In genomic region chr18:26226229-26227050, GRCh38 we compare ENCODE assay signal across 1 cellular context.
TF ChIP-seq lines count a peak whose summit lies in the region.

Gene TAF4B (plus strand): TSS chr18:26226445. CDS start chr18:26226934, 489 bp downstream.

TF ChIP-seq in HEK293, 187 proteins besides CTCF, POLR2A, EP300 and RAD21 (continued from another document and continues in another):
- TF ChIP-seq ZBTB11 (tag by site-specific recombination; conservative IDR thresholded peaks at IDR 0.05; ENCODE audit: low read depth), result no peak
- no peak for TF ChIP-seq ZNF266 (tag by site-specific recombination; IDR thresholded peaks at IDR 0.05; ENCODE audit: low read depth)
- no peak for TF ChIP-seq ZNF175 (tag by site-specific recombination; IDR thresholded peaks at IDR 0.05)
- TF ChIP-seq ZNF777 (tag by site-specific recombination; IDR thresholded peaks at IDR 0.05; ENCODE audit: borderline replicate concordance), result no peak
- no peak for TF ChIP-seq ZNF704 (tag by site-specific recombination; IDR thresholded peaks at IDR 0.05)
- TF ChIP-seq ZNF302 (tag by site-specific recombination; IDR thresholded peaks at IDR 0.05; ENCODE audit: low read depth), result no peak
- TF ChIP-seq BCL6B (tag by site-specific recombination; IDR thresholded peaks at IDR 0.05), result no peak
- TF ChIP-seq ZBTB7A (tag by site-specific recombination; IDR thresholded peaks at IDR 0.05; ENCODE audit: low read depth), result no peak
- TF ChIP-seq ZNF132 (tag by site-specific recombination; IDR thresholded peaks at IDR 0.05; ENCODE audit: borderline replicate concordance), result no peak
- TF ChIP-seq ZNF239 (tag by site-specific recombination; IDR thresholded peaks at IDR 0.05), result no peak
- no peak for TF ChIP-seq ZSCAN16 (tag by site-specific recombination; IDR thresholded peaks at IDR 0.05)
- peak; percentile 79 for TF ChIP-seq ZFHX2 (tag by site-specific recombination; conservative IDR thresholded peaks at IDR 0.05)
- TF ChIP-seq ZFP3 (tag by site-specific recombination; IDR thresholded peaks at IDR 0.05; ENCODE audit: low read depth), result no peak
- peak; percentile 56; the same call in 1 of the 2 replicates for TF ChIP-seq EGR2 (tag by site-specific recombination; IDR thresholded peaks at IDR 0.05; ENCODE audit: low read depth)
- peak; percentile 90 for TF ChIP-seq ZNF629 (tag by site-specific recombination; IDR thresholded peaks at IDR 0.05)
- no peak for TF ChIP-seq MZF1 (tag by site-specific recombination; IDR thresholded peaks at IDR 0.05; ENCODE audit: borderline replicate concordance)
- no peak for TF ChIP-seq TRIM28 (IDR thresholded peaks at IDR 0.05; ENCODE audit: borderline replicate concordance, low read length)
- no peak; the same call in none of the 2 replicates for TF ChIP-seq ZEB2 (tag by site-specific recombination; IDR thresholded peaks at IDR 0.05)
- TF ChIP-seq HOXD13 (CRISPR knock-in tag; IDR thresholded peaks at IDR 0.05; ENCODE audit: borderline replicate concordance), result no peak
- TF ChIP-seq ELK4 (IDR thresholded peaks at IDR 0.05; ENCODE audit: borderline replicate concordance, low read depth, low read length), result no peak
- TF ChIP-seq GLI4 (tag by site-specific recombination; IDR thresholded peaks at IDR 0.05), result no peak; the same call in 1 of the 2 replicates
- TF ChIP-seq KLF1 (tag by site-specific recombination; IDR thresholded peaks at IDR 0.05), result no peak; the same call in 1 of the 2 replicates
- TF ChIP-seq ZNF791 (tag by site-specific recombination; IDR thresholded peaks at IDR 0.05), result no peak
- TF ChIP-seq ZNF677 (tag by site-specific recombination; IDR thresholded peaks at IDR 0.05), result no peak
- no peak for TF ChIP-seq ZBTB44 (tag by site-specific recombination; IDR thresholded peaks at IDR 0.05)
- TF ChIP-seq SP2 (tag by site-specific recombination; IDR thresholded peaks at IDR 0.05), result peak; percentile 81
- TF ChIP-seq ZNF660 (tag by site-specific recombination; IDR thresholded peaks at IDR 0.05), result no peak
- no peak for TF ChIP-seq ZNF768 (tag by site-specific recombination; IDR thresholded peaks at IDR 0.05)
- peak; percentile 68 for TF ChIP-seq YY2 (tag by site-specific recombination; IDR thresholded peaks at IDR 0.05)
- TF ChIP-seq ZNF311 (tag by site-specific recombination; IDR thresholded peaks at IDR 0.05; ENCODE audit: borderline replicate concordance), result no peak
- TF ChIP-seq ZNF214 (tag by site-specific recombination; IDR thresholded peaks at IDR 0.05; ENCODE audit: borderline replicate concordance), result no peak
- peak; percentile 85 for TF ChIP-seq ZNF501 (tag by site-specific recombination; IDR thresholded peaks at IDR 0.05)
- TF ChIP-seq ZNF596 (tag by site-specific recombination; IDR thresholded peaks at IDR 0.05), result no peak
- TF ChIP-seq ZNF530 (tag by site-specific recombination; IDR thresholded peaks at IDR 0.05; ENCODE audit: low read depth), result no peak
- TF ChIP-seq ZSCAN23 (tag by site-specific recombination; IDR thresholded peaks at IDR 0.05), result no peak
- peak; percentile 47; the same call in 1 of the 2 replicates for TF ChIP-seq ZBTB20 (tag by site-specific recombination; IDR thresholded peaks at IDR 0.05)
- TF ChIP-seq ZNF174 (tag by site-specific recombination; IDR thresholded peaks at IDR 0.05), result no peak
- TF ChIP-seq, protein P1, sequence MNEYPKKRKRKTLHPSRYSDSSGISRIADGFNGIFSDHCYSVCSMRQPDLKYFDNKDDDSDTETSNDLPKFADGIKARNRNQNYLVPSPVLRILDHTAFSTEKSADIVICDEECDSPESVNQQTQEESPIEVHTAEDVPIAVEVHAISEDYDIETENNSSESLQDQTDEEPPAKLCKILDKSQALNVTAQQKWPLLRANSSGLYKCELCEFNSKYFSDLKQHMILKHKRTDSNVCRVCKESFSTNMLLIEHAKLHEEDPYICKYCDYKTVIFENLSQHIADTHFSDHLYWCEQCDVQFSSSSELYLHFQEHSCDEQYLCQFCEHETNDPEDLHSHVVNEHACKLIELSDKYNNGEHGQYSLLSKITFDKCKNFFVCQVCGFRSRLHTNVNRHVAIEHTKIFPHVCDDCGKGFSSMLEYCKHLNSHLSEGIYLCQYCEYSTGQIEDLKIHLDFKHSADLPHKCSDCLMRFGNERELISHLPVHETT (tag by site-specific recombination; IDR thresholded peaks at IDR 0.05), result no peak
- no peak for TF ChIP-seq ZNF645 (tag by site-specific recombination; IDR thresholded peaks at IDR 0.05)
- no peak for TF ChIP-seq ZNF221 (tag by site-specific recombination; IDR thresholded peaks at IDR 0.05; ENCODE audit: borderline replicate concordance)
- no peak for TF ChIP-seq ZNF544 (tag by site-specific recombination; IDR thresholded peaks at IDR 0.05)
- TF ChIP-seq KLF16 (tag by site-specific recombination; IDR thresholded peaks at IDR 0.05), result peak; percentile 68
- no peak for TF ChIP-seq ZNF473 (tag by site-specific recombination; IDR thresholded peaks at IDR 0.05)
- TF ChIP-seq ZNF211 (tag by site-specific recombination; IDR thresholded peaks at IDR 0.05; ENCODE audit: low read depth), result no peak
- no peak for TF ChIP-seq ZNF585B (tag by site-specific recombination; IDR thresholded peaks at IDR 0.05)
- TF ChIP-seq, protein P2, sequence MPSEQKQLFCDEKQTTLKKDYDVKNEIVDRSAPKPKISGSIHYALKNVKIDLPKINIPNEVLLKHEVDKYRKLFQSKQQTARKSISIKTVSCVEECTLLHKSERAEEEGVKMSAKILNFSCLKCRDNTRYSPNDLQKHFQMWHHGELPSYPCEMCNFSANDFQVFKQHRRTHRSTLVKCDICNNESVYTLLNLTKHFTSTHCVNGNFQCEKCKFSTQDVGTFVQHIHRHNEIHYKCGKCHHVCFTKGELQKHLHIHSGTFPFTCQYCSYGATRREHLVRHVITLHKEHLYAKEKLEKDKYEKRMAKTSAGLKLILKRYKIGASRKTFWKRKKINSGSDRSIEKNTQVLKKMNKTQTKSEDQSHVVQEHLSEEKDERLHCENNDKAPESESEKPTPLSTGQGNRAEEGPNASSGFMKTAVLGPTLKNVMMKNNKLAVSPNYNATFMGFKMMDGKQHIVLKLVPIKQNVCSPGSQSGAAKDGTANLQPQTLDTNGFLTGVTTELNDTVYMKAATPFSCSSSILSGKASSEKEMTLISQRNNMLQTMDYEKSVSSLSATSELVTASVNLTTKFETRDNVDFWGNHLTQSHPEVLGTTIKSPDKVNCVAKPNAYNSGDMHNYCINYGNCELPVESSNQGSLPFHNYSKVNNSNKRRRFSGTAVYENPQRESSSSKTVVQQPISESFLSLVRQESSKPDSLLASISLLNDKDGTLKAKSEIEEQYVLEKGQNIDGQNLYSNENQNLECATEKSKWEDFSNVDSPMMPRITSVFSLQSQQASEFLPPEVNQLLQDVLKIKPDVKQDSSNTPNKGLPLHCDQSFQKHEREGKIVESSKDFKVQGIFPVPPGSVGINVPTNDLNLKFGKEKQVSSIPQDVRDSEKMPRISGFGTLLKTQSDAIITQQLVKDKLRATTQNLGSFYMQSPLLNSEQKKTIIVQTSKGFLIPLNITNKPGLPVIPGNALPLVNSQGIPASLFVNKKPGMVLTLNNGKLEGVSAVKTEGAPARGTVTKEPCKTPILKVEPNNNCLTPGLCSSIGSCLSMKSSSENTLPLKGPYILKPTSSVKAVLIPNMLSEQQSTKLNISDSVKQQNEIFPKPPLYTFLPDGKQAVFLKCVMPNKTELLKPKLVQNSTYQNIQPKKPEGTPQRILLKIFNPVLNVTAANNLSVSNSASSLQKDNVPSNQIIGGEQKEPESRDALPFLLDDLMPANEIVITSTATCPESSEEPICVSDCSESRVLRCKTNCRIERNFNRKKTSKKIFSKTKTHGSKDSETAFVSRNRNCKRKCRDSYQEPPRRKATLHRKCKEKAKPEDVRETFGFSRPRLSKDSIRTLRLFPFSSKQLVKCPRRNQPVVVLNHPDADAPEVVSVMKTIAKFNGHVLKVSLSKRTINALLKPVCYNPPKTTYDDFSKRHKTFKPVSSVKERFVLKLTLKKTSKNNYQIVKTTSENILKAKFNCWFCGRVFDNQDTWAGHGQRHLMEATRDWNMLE (tag by site-specific recombination; conservative IDR thresholded peaks at IDR 0.05; ENCODE audit: low read depth), result 0 out of 2 replicates have a peak, but pooled peaks have one; percentile 4
- no peak for TF ChIP-seq HOXA7 (CRISPR knock-in tag; IDR thresholded peaks at IDR 0.05; ENCODE audit: borderline replicate concordance)
- TF ChIP-seq ZNF707 (tag by site-specific recombination; IDR thresholded peaks at IDR 0.05), result no peak
- 0 out of 2 replicates have a peak, but pooled peaks have one; percentile 12 for TF ChIP-seq ZNF248 (tag by site-specific recombination; IDR thresholded peaks at IDR 0.05)
- no peak for TF ChIP-seq ZNF274 (IDR thresholded peaks at IDR 0.05; ENCODE audit: low read length)
- no peak for TF ChIP-seq ZNF274 (tag by site-specific recombination; IDR thresholded peaks at IDR 0.05; ENCODE audit: borderline replicate concordance)
- TF ChIP-seq ZNF169 (tag by site-specific recombination; IDR thresholded peaks at IDR 0.05), result no peak
- TF ChIP-seq, protein P3, sequence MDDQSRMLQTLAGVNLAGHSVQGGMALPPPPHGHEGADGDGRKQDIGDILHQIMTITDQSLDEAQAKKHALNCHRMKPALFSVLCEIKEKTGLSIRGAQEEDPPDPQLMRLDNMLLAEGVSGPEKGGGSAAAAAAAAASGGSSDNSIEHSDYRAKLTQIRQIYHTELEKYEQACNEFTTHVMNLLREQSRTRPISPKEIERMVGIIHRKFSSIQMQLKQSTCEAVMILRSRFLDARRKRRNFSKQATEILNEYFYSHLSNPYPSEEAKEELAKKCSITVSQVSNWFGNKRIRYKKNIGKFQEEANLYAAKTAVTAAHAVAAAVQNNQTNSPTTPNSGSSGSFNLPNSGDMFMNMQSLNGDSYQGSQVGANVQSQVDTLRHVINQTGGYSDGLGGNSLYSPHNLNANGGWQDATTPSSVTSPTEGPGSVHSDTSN (CRISPR knock-in tag; IDR thresholded peaks at IDR 0.05), result peak; percentile 76
